ENCODE assay signal across 16 cellular contexts in the genomic region with DNA sequence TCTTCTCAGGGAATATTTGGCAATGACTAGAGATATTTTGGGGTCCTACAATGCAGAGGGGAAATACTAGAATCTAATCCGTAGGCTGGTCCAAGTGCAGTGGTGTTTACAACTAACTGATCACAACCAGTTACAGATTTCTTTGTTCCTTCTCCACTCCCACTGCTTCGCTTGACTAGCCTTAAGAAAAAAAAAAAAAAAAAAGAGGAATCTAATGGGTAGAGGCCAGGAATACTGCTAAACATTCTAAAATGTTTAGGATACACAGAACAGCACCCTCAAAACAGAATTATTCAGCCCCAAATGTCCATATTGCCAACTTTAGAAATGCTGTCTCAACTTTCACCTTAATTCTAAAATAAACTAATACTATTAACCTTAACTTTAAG. TPM values are rescaled to one million over a fixed set of nuclear protein-coding genes. Genes with fewer than 3 reads are reported as not detected.
A peak's percentile ranks its signal among the peaks of the same experiment; 100 is the strongest.
DNase-seq lines count a peak whose midpoint lies in the region; ATAC-seq and TF ChIP-seq lines count a peak whose summit lies in the region.
"Had no signal": no experiment of that assay in that cellular context is flagged by ENCODE, and none has a peak within 500 bp of the region (broad histone marks: within the 10 kb centered on the region; RNA-seq: fewer than 3 reads in every experiment).

No MANE protein-coding gene starts in this region.

- H3K79me2 ChIP-seq in Loucy (ENCODE audit: insufficient read depth, low read length): no peaks in the 10 kb centered on the region

- no peak overlapping the region for H3K4me3 ChIP-seq in Loucy (ENCODE audit: low read length, poor library complexity, severe bottlenecking)
- H3K4me3 ChIP-seq in sigmoid colon: no peak overlapping the region

- TF ChIP-seq POLR2A in sigmoid colon (IDR thresholded peaks at IDR 0.05): no peak

- no peak for TF ChIP-seq CTCF in Loucy (conservative IDR thresholded peaks at IDR 0.05; ENCODE audit: low read length)
- TF ChIP-seq CTCF in sigmoid colon (IDR thresholded peaks at IDR 0.05): no peak

- no peak for ATAC-seq in activated CD8-positive, alpha-beta memory T cell treated with anti-CD3 and anti-CD28 coated beads, Interleukin-2, amount 10 ng/mL, durations not matched to agents 7 days and 5 days
- no peak for ATAC-seq in activated naive CD8-positive, alpha-beta T cell treated with anti-CD3 and anti-CD28 coated beads, Interleukin-2, amount 50 U/mL, for 24 hours
- ATAC-seq in stimulated activated effector memory CD8-positive, alpha-beta T cell treated with anti-CD3 and anti-CD28 coated beads, Interleukin-12 subunit alpha, Interleukin-12 subunit beta, amount 100 ng/mL, for 72 hours: no peak
- no peak for ATAC-seq in GM21526 (IDR thresholded peaks at IDR 0.05; ENCODE audit: low FRiP score, unreplicated experiment)

- peak overlapping the region; percentile 9 for H3K9ac ChIP-seq in Loucy (ENCODE audit: low read depth, low read length, poor library complexity, severe bottlenecking)

- no peak for TF ChIP-seq EP300 in sigmoid colon (IDR thresholded peaks at IDR 0.05)

- peak overlapping the region; percentile 36 for H3K4me2 ChIP-seq in Loucy (ENCODE audit: low read depth, low read length, poor library complexity, severe bottlenecking)

- H2AFZ ChIP-seq in Loucy (ENCODE audit: low read length): no peak overlapping the region

- intact Hi-C loops in sigmoid colon (cut with DNase I): no loop called here

- H3K4me1 ChIP-seq in Loucy (ENCODE audit: insufficient read depth, low read length, poor library complexity, severe bottlenecking): peaks cover 37% of the 10 kb centered on the region
- H3K4me1 ChIP-seq in sigmoid colon: peaks cover 0 to 12% (median 9%) of the 10 kb centered on the region in 4 donors

- H3K36me3 ChIP-seq in Loucy (ENCODE audit: insufficient read depth, low read length) (no peaks in the 10 kb centered on the region), sigmoid colon (no peaks in the 10 kb centered on the region)

- H3K9me2 ChIP-seq in Loucy (replicated peaks; ENCODE audit: low read depth, low read length): no peaks in the 10 kb centered on the region

- no peak for DNase-seq in activated CD8-positive, alpha-beta memory T cell treated with anti-CD3 and anti-CD28 coated beads, Interleukin-2, amount 10 ng/mL, durations not matched to agents 7 days and 5 days
- no peak for DNase-seq in activated CD8-positive, alpha-beta memory T cell treated with anti-CD3 and anti-CD28 coated beads, Interleukin-2, amount 50 U/mL, for 4 hours
- no peak for DNase-seq in activated naive CD8-positive, alpha-beta T cell treated with anti-CD3 and anti-CD28 coated beads, Interleukin-2, amount 50 U/mL, for 24 hours
- DNase-seq in stimulated activated effector memory CD8-positive, alpha-beta T cell treated with anti-CD3 and anti-CD28 coated beads, Interleukin-12 subunit alpha, Interleukin-12 subunit beta, amount 100 ng/mL, for 72 hours (ENCODE audit: low spot score in 2 of 2): no peak
- DNase-seq in sigmoid colon: no peak
- no peak for DNase-seq in SW 1271 (lab: John Stamatoyannopoulos, UW)
- DNase-seq: DMS153, HFFc6, NCI-H1092 treated with DMSO at 0.1 percent for 48 hours, NCI-H1694 treated with DMSO at 0.1 percent for 48 hours, NCI-H748 treated with DMSO at 0.1 percent for 48 hours, SHP77 treated with DMSO at 0.1 percent for 48 hours had no signal

- no peaks in the 10 kb centered on the region for H3K9me3 Mint-ChIP-seq in activated CD8-positive, alpha-beta memory T cell treated with anti-CD3 and anti-CD28 coated beads, Interleukin-2, amount 10 ng/mL, durations not matched to agents 7 days and 5 days (ENCODE audit: low read depth)
- H3K9me3 Mint-ChIP-seq in activated naive CD8-positive, alpha-beta T cell treated with anti-CD3 and anti-CD28 coated beads, Interleukin-2, amount 50 U/mL, for 24 hours: no peaks in the 10 kb centered on the region
- H3K9me3 Mint-ChIP-seq in stimulated activated effector memory CD8-positive, alpha-beta T cell treated with anti-CD3 and anti-CD28 coated beads, Interleukin-12 subunit alpha, Interleukin-12 subunit beta, amount 100 ng/mL, for 72 hours: no peaks in the 10 kb centered on the region
- H3K9me3 Mint-ChIP-seq: HFFc6 had no signal

- H3K27me3 ChIP-seq in Loucy (ENCODE audit: insufficient read depth, low read length, poor library complexity, severe bottlenecking) (no peaks in the 10 kb centered on the region), sigmoid colon (no peaks in the 10 kb centered on the region)

- no peaks in the 10 kb centered on the region for H3K36me3 Mint-ChIP-seq in activated CD8-positive, alpha-beta memory T cell treated with anti-CD3 and anti-CD28 coated beads, Interleukin-2, amount 10 ng/mL, durations not matched to agents 7 days and 5 days
- no peaks in the 10 kb centered on the region for H3K36me3 Mint-ChIP-seq in activated naive CD8-positive, alpha-beta T cell treated with anti-CD3 and anti-CD28 coated beads, Interleukin-2, amount 50 U/mL, for 24 hours (ENCODE audit: low read depth)
- H3K36me3 Mint-ChIP-seq in stimulated activated effector memory CD8-positive, alpha-beta T cell treated with anti-CD3 and anti-CD28 coated beads, Interleukin-12 subunit alpha, Interleukin-12 subunit beta, amount 100 ng/mL, for 72 hours: no peaks in the 10 kb centered on the region

- H3K4me3 Mint-ChIP-seq in activated CD8-positive, alpha-beta memory T cell treated with anti-CD3 and anti-CD28 coated beads, Interleukin-2, amount 10 ng/mL, durations not matched to agents 7 days and 5 days: no peak overlapping the region
- no peak overlapping the region for H3K4me3 Mint-ChIP-seq in activated naive CD8-positive, alpha-beta T cell treated with anti-CD3 and anti-CD28 coated beads, Interleukin-2, amount 50 U/mL, for 24 hours
- H3K4me3 Mint-ChIP-seq in stimulated activated effector memory CD8-positive, alpha-beta T cell treated with anti-CD3 and anti-CD28 coated beads, Interleukin-12 subunit alpha, Interleukin-12 subunit beta, amount 100 ng/mL, for 72 hours: peak overlapping the region; percentile 29
- H3K4me3 Mint-ChIP-seq: HFFc6 had no signal

- no peaks in the 10 kb centered on the region for H4K20me1 ChIP-seq in Loucy (ENCODE audit: insufficient read depth, low read length, poor library complexity, severe bottlenecking)

- 81 to 93% methylated on average over 2 of the region's 2 CpGs for WGBS in sigmoid colon, 2 donors

- no peak overlapping the region for H3K27ac ChIP-seq in sigmoid colon

- H3K4me1 Mint-ChIP-seq in activated CD8-positive, alpha-beta memory T cell treated with anti-CD3 and anti-CD28 coated beads, Interleukin-2, amount 10 ng/mL, durations not matched to agents 7 days and 5 days: peaks cover 28% of the 10 kb centered on the region
- peaks cover 33% of the 10 kb centered on the region for H3K4me1 Mint-ChIP-seq in activated naive CD8-positive, alpha-beta T cell treated with anti-CD3 and anti-CD28 coated beads, Interleukin-2, amount 50 U/mL, for 24 hours
- H3K4me1 Mint-ChIP-seq in stimulated activated effector memory CD8-positive, alpha-beta T cell treated with anti-CD3 and anti-CD28 coated beads, Interleukin-12 subunit alpha, Interleukin-12 subunit beta, amount 100 ng/mL, for 72 hours: peaks cover 31% of the 10 kb centered on the region

- H3K9me3 ChIP-seq in Loucy (ENCODE audit: insufficient read depth, low read depth, low read length): no peaks in the 10 kb centered on the region
- H3K9me3 ChIP-seq in sigmoid colon: no peaks in the 10 kb centered on the region

- no peaks in the 10 kb centered on the region for H3F3A ChIP-seq in Loucy (ENCODE audit: low read depth)

- H3K27ac Mint-ChIP-seq in activated CD8-positive, alpha-beta memory T cell treated with anti-CD3 and anti-CD28 coated beads, Interleukin-2, amount 10 ng/mL, durations not matched to agents 7 days and 5 days: peak overlapping the region; percentile 58
- H3K27ac Mint-ChIP-seq in activated naive CD8-positive, alpha-beta T cell treated with anti-CD3 and anti-CD28 coated beads, Interleukin-2, amount 50 U/mL, for 24 hours: peak overlapping the region; percentile 11
- H3K27ac Mint-ChIP-seq in stimulated activated effector memory CD8-positive, alpha-beta T cell treated with anti-CD3 and anti-CD28 coated beads, Interleukin-12 subunit alpha, Interleukin-12 subunit beta, amount 100 ng/mL, for 72 hours: peak overlapping the region; percentile 79
- H3K27ac Mint-ChIP-seq: HFFc6 had no signal

- H3K27me3 Mint-ChIP-seq in activated CD8-positive, alpha-beta memory T cell treated with anti-CD3 and anti-CD28 coated beads, Interleukin-2, amount 10 ng/mL, durations not matched to agents 7 days and 5 days: no peaks in the 10 kb centered on the region
- no peaks in the 10 kb centered on the region for H3K27me3 Mint-ChIP-seq in activated naive CD8-positive, alpha-beta T cell treated with anti-CD3 and anti-CD28 coated beads, Interleukin-2, amount 50 U/mL, for 24 hours

- CTCF ChIA-PET in activated CD8-positive, alpha-beta memory T cell treated with anti-CD3 and anti-CD28 coated beads, Interleukin-2, amount 10 ng/mL, durations not matched to agents 7 days and 5 days (lab: Charles Lee): no interaction called here

RNA-seq across cellular contexts. Expression of a gene that starts 49.0 kb away (rescaled TPM):
- 10 to 100 TPM; 75.5 to 91.4 TPM for total RNA-seq in activated CD8-positive, alpha-beta memory T cell treated with anti-CD3 and anti-CD28 coated beads, Interleukin-2, amount 10 ng/mL, durations not matched to agents 7 days and 5 days
- total RNA-seq in sigmoid colon: 1 to 10 TPM in 1 of 4 donors, under 1 TPM in 2, not detected in 1; 0.36 to 1.2 (median 0.41) TPM
- polyA plus RNA-seq in sigmoid colon: 10 to 100 TPM in 1 of 3 donors, 1 to 10 TPM in 2; 1.6 to 10.3 (median 1.8) TPM
- total RNA-seq: H1, HFFc6, MCF 10A had no signal
- polyA plus RNA-seq: H1 had no signal

RNA-seq across cellular contexts. Expression of a gene that starts 51.8 kb away (rescaled TPM):
- not detected for total RNA-seq in activated CD8-positive, alpha-beta memory T cell treated with anti-CD3 and anti-CD28 coated beads, Interleukin-2, amount 10 ng/mL, durations not matched to agents 7 days and 5 days
- under 1 TPM in 1 of 4 donors, not detected in 3; 0.27 TPM for total RNA-seq in sigmoid colon
- polyA plus RNA-seq in sigmoid colon: under 1 TPM in 2 of 3 donors, not detected in 1; 0.60 to 0.92 TPM
- total RNA-seq: H1, HFFc6, MCF 10A had no signal
- polyA plus RNA-seq: H1 had no signal

Comparison
In these comparisons a context has a peak if more than half of its experiments do, and no peak if none do; other contexts are left out.
1. H3K27ac Mint-ChIP-seq: peak in every context shown above with its lines; median percentile 79 in stimulated activated effector memory CD8-positive, alpha-beta T cell treated with anti-CD3 and anti-CD28 coated beads, Interleukin-12 subunit alpha, Interleukin-12 subunit beta, amount 100 ng/mL, for 72 hours; 58 in activated CD8-positive, alpha-beta memory T cell treated with anti-CD3 and anti-CD28 coated beads, Interleukin-2, amount 10 ng/mL, durations not matched to agents 7 days and 5 days; 11 in activated naive CD8-positive, alpha-beta T cell treated with anti-CD3 and anti-CD28 coated beads, Interleukin-2, amount 50 U/mL, for 24 hours.
2. RNA of a gene that starts 49.0 kb away (total RNA-seq): 75.5 to 91.4 TPM in activated CD8-positive, alpha-beta memory T cell treated with anti-CD3 and anti-CD28 coated beads, Interleukin-2, amount 10 ng/mL, durations not matched to agents 7 days and 5 days; 0.36 to 1.2 TPM in sigmoid colon; every median in the first group is over 10 times any median in the second.